ENCODE assay signal across 1 cellular context in the genomic region with DNA sequence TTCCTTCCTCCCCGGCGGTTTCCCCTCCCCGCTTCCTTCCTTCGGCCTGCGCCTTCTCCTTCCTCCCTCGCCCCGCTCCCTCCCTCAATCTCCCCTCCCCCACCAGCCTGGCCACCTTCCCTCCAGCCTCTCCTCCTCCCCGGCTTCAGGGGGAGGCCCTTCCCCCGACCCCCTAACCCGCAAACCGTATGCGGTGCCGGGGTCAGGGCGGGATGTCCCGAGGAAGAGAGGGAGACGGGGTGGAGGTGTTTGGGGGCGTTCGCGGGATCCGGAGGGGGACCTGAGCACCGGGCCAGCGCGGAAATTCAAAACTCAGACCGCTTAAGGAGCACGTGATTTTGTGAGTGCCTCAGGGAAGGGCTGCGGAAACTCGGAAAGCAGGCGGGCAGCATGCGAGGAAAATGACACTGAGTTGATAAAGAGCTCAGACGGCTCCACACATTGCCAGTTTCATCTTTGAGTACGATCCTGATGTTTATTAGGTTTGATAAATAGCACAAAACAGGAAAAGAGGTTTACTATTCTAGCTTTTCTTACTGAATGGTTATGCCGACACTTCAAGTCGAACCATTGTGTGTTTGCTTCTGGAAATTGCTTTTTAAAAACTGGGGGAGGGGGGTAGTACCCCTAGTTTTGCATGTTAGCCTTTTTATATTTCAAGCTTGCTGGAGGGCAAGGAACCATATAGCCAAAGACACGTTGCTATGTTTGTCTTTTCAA.
TF ChIP-seq lines count a peak whose summit lies in the region.

No MANE protein-coding gene starts in this region.

TF ChIP-seq in K562, 482 proteins besides CTCF, POLR2A, EP300 and RAD21 (continued from another document and continues in another):
- TF ChIP-seq, protein P1, sequence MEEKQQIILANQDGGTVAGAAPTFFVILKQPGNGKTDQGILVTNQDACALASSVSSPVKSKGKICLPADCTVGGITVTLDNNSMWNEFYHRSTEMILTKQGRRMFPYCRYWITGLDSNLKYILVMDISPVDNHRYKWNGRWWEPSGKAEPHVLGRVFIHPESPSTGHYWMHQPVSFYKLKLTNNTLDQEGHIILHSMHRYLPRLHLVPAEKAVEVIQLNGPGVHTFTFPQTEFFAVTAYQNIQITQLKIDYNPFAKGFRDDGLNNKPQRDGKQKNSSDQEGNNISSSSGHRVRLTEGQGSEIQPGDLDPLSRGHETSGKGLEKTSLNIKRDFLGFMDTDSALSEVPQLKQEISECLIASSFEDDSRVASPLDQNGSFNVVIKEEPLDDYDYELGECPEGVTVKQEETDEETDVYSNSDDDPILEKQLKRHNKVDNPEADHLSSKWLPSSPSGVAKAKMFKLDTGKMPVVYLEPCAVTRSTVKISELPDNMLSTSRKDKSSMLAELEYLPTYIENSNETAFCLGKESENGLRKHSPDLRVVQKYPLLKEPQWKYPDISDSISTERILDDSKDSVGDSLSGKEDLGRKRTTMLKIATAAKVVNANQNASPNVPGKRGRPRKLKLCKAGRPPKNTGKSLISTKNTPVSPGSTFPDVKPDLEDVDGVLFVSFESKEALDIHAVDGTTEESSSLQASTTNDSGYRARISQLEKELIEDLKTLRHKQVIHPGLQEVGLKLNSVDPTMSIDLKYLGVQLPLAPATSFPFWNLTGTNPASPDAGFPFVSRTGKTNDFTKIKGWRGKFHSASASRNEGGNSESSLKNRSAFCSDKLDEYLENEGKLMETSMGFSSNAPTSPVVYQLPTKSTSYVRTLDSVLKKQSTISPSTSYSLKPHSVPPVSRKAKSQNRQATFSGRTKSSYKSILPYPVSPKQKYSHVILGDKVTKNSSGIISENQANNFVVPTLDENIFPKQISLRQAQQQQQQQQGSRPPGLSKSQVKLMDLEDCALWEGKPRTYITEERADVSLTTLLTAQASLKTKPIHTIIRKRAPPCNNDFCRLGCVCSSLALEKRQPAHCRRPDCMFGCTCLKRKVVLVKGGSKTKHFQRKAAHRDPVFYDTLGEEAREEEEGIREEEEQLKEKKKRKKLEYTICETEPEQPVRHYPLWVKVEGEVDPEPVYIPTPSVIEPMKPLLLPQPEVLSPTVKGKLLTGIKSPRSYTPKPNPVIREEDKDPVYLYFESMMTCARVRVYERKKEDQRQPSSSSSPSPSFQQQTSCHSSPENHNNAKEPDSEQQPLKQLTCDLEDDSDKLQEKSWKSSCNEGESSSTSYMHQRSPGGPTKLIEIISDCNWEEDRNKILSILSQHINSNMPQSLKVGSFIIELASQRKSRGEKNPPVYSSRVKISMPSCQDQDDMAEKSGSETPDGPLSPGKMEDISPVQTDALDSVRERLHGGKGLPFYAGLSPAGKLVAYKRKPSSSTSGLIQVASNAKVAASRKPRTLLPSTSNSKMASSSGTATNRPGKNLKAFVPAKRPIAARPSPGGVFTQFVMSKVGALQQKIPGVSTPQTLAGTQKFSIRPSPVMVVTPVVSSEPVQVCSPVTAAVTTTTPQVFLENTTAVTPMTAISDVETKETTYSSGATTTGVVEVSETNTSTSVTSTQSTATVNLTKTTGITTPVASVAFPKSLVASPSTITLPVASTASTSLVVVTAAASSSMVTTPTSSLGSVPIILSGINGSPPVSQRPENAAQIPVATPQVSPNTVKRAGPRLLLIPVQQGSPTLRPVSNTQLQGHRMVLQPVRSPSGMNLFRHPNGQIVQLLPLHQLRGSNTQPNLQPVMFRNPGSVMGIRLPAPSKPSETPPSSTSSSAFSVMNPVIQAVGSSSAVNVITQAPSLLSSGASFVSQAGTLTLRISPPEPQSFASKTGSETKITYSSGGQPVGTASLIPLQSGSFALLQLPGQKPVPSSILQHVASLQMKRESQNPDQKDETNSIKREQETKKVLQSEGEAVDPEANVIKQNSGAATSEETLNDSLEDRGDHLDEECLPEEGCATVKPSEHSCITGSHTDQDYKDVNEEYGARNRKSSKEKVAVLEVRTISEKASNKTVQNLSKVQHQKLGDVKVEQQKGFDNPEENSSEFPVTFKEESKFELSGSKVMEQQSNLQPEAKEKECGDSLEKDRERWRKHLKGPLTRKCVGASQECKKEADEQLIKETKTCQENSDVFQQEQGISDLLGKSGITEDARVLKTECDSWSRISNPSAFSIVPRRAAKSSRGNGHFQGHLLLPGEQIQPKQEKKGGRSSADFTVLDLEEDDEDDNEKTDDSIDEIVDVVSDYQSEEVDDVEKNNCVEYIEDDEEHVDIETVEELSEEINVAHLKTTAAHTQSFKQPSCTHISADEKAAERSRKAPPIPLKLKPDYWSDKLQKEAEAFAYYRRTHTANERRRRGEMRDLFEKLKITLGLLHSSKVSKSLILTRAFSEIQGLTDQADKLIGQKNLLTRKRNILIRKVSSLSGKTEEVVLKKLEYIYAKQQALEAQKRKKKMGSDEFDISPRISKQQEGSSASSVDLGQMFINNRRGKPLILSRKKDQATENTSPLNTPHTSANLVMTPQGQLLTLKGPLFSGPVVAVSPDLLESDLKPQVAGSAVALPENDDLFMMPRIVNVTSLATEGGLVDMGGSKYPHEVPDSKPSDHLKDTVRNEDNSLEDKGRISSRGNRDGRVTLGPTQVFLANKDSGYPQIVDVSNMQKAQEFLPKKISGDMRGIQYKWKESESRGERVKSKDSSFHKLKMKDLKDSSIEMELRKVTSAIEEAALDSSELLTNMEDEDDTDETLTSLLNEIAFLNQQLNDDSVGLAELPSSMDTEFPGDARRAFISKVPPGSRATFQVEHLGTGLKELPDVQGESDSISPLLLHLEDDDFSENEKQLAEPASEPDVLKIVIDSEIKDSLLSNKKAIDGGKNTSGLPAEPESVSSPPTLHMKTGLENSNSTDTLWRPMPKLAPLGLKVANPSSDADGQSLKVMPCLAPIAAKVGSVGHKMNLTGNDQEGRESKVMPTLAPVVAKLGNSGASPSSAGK (IDR thresholded peaks at IDR 0.05) = peak; percentile 88
- no peak for TF ChIP-seq MCM3 (IDR thresholded peaks at IDR 0.05)
- TF ChIP-seq ASH1L (IDR thresholded peaks at IDR 0.05; ENCODE audit: borderline replicate concordance, low read depth, partially characterized antibody) = no peak
- no peak for TF ChIP-seq XRCC4 (IDR thresholded peaks at IDR 0.05; ENCODE audit: extremely low read depth, insufficient read depth, insufficient read length)
- no peak for TF ChIP-seq TARDBP (IDR thresholded peaks at IDR 0.05)
- no peak for TF ChIP-seq BMI1 (IDR thresholded peaks at IDR 0.05; ENCODE audit: low read length)
- TF ChIP-seq ZFP1 (CRISPR knock-in tag; IDR thresholded peaks at IDR 0.05) = no peak
- no peak for TF ChIP-seq HSF4 (CRISPR knock-in tag; IDR thresholded peaks at IDR 0.05; ENCODE audit: borderline replicate concordance)
- no peak for TF ChIP-seq YY1 (IDR thresholded peaks at IDR 0.05; ENCODE audit: borderline replicate concordance in 1 of 3, control insufficient read depth in 1 of 3, extremely low read depth in 1 of 3, insufficient read depth in 3 of 3, insufficient read length in 1 of 3, insufficient replicate concordance in 2 of 3, low read depth in 1 of 3, low read length in 2 of 3)
- TF ChIP-seq FOXA3 (CRISPR knock-in tag; conservative IDR thresholded peaks at IDR 0.05 in 1 of 2, IDR thresholded peaks at IDR 0.05 in 1 of 2) = no peak
- TF ChIP-seq, protein P2, sequence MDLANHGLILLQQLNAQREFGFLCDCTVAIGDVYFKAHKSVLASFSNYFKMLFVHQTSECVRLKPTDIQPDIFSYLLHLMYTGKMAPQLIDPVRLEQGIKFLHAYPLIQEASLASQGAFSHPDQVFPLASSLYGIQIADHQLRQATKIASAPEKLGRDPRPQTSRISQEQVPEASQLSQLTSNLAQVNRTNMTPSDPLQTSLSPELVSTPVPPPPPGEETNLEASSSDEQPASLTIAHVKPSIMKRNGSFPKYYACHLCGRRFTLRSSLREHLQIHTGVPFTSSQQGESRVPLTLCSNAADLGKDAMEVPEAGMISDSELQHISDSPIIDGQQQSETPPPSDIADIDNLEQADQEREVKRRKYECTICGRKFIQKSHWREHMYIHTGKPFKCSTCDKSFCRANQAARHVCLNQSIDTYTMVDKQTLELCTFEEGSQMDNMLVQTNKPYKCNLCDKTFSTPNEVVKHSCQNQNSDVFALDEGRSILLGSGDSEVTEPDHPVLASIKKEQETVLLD (IDR thresholded peaks at IDR 0.05) = peak; percentile 81
- TF ChIP-seq ELF4 (CRISPR knock-in tag; IDR thresholded peaks at IDR 0.05) = no peak
- TF ChIP-seq RBFOX2 (IDR thresholded peaks at IDR 0.05; ENCODE audit: low read depth, low read length) = peak; percentile 87
- TF ChIP-seq SIRT6 (IDR thresholded peaks at IDR 0.05; ENCODE audit: low read depth, low read length) = no peak
- TF ChIP-seq SAFB2 (IDR thresholded peaks at IDR 0.05; ENCODE audit: borderline replicate concordance, low read depth, low read length, severe bottlenecking) = no peak
- no peak for TF ChIP-seq HNRNPL (IDR thresholded peaks at IDR 0.05; ENCODE audit: low read depth, low read length)
- no peak for TF ChIP-seq FOXP4 (CRISPR knock-in tag; IDR thresholded peaks at IDR 0.05; ENCODE audit: borderline replicate concordance)
- TF ChIP-seq MYNN (IDR thresholded peaks at IDR 0.05) = no peak
- TF ChIP-seq MYNN (CRISPR knock-in tag; IDR thresholded peaks at IDR 0.05) = no peak
- no peak for TF ChIP-seq ZBTB43 (CRISPR knock-in tag; IDR thresholded peaks at IDR 0.05)
- TF ChIP-seq ZSCAN32 (CRISPR knock-in tag; IDR thresholded peaks at IDR 0.05) = 0 out of 2 replicates have a peak, but pooled peaks have one; percentile 7
- no peak for TF ChIP-seq BACH1 (tag; IDR thresholded peaks at IDR 0.05)
- no peak for TF ChIP-seq GATAD2A (IDR thresholded peaks at IDR 0.05)
- no peak for TF ChIP-seq ZNF134 (CRISPR knock-in tag; conservative IDR thresholded peaks at IDR 0.05)
- no peak for TF ChIP-seq ZNF224 (CRISPR knock-in tag; IDR thresholded peaks at IDR 0.05)
- no peak for TF ChIP-seq ZNF668 (CRISPR knock-in tag; IDR thresholded peaks at IDR 0.05)
- TF ChIP-seq ZNF644 (tag; IDR thresholded peaks at IDR 0.05; ENCODE audit: low read depth) = no peak
- no peak for TF ChIP-seq RBBP5 (IDR thresholded peaks at IDR 0.05; ENCODE audit: borderline replicate concordance, insufficient read depth, low read length, poor library complexity, severe bottlenecking)
- TF ChIP-seq ETS1 (conservative IDR thresholded peaks at IDR 0.05; ENCODE audit: control insufficient read depth, low read depth, low read length) = no peak
- 0 out of 2 replicates have a peak, but pooled peaks have one; percentile 23 for TF ChIP-seq ERF (CRISPR knock-in tag; IDR thresholded peaks at IDR 0.05)
- no peak for TF ChIP-seq TBP (optimal IDR thresholded peaks at IDR 0.05; ENCODE audit: low read depth, low read length)
- TF ChIP-seq NR3C1 (CRISPR knock-in tag; IDR thresholded peaks at IDR 0.05) = no peak
- TF ChIP-seq FOXM1 (IDR thresholded peaks at IDR 0.05; ENCODE audit: low read depth) = peak; percentile 70
- 0 out of 2 replicates have a peak, but pooled peaks have one; percentile 55 for TF ChIP-seq FOXM1 (CRISPR knock-in tag; IDR thresholded peaks at IDR 0.05; ENCODE audit: low read depth)
- TF ChIP-seq, protein P3, sequence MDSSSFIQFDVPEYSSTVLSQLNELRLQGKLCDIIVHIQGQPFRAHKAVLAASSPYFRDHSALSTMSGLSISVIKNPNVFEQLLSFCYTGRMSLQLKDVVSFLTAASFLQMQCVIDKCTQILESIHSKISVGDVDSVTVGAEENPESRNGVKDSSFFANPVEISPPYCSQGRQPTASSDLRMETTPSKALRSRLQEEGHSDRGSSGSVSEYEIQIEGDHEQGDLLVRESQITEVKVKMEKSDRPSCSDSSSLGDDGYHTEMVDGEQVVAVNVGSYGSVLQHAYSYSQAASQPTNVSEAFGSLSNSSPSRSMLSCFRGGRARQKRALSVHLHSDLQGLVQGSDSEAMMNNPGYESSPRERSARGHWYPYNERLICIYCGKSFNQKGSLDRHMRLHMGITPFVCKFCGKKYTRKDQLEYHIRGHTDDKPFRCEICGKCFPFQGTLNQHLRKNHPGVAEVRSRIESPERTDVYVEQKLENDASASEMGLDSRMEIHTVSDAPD (CRISPR knock-in tag; IDR thresholded peaks at IDR 0.05) = no peak
- no peak for TF ChIP-seq C11orf30 (IDR thresholded peaks at IDR 0.05; ENCODE audit: low read depth)
- TF ChIP-seq, protein P4, sequence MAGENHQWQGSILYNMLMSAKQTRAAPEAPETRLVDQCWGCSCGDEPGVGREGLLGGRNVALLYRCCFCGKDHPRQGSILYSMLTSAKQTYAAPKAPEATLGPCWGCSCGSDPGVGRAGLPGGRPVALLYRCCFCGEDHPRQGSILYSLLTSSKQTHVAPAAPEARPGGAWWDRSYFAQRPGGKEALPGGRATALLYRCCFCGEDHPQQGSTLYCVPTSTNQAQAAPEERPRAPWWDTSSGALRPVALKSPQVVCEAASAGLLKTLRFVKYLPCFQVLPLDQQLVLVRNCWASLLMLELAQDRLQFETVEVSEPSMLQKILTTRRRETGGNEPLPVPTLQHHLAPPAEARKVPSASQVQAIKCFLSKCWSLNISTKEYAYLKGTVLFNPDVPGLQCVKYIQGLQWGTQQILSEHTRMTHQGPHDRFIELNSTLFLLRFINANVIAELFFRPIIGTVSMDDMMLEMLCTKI (IDR thresholded peaks at IDR 0.05; ENCODE audit: partially characterized antibody) = no peak
- peak; percentile 52; the same call in 1 of the 2 replicates for TF ChIP-seq MXI1 (IDR thresholded peaks at IDR 0.05; ENCODE audit: low read depth, low read length)
- no peak for TF ChIP-seq BRF1 (IDR thresholded peaks at IDR 0.05; ENCODE audit: borderline replicate concordance, extremely low read depth, insufficient read length)
- TF ChIP-seq ZNF696 (CRISPR knock-in tag; conservative IDR thresholded peaks at IDR 0.05) = no peak
